Comparison of ENCODE assay signal across 8 cellular contexts in genomic region chr1:33429846-33430750, GRCh38. TPM values are rescaled to one million over a fixed set of nuclear protein-coding genes. Genes with fewer than 3 reads are reported as not detected.
DNase-seq lines count a peak whose midpoint lies in the region; ATAC-seq and TF ChIP-seq lines count a peak whose summit lies in the region.

No MANE protein-coding gene starts in this region.

- H3K9me3 ChIP-seq in sigmoid colon, result no peaks in the 10 kb centered on the region

- H3K27me3 ChIP-seq in sigmoid colon, result no peaks in the 10 kb centered on the region

- 3 to 7% methylated on average over 66 of the region's 66 CpGs for WGBS in sigmoid colon, 2 donors

- H3K4me3 Mint-ChIP-seq in activated naive CD8-positive, alpha-beta T cell treated with anti-CD3 and anti-CD28 coated beads for 36 hours, result no peak overlapping the region

- H3K36me3 ChIP-seq in sigmoid colon, result no peaks in the 10 kb centered on the region

- TF ChIP-seq CTCF in sigmoid colon (IDR thresholded peaks at IDR 0.05), result peak in 1 of 4 experiments; percentile 20

- peak; percentile 6 for ATAC-seq in HG03521 (IDR thresholded peaks at IDR 0.05; ENCODE audit: unreplicated experiment)
- no peak for ATAC-seq in GM19397 (IDR thresholded peaks at IDR 0.05; ENCODE audit: unreplicated experiment)

- no peaks in the 10 kb centered on the region for H3K36me3 Mint-ChIP-seq in activated naive CD8-positive, alpha-beta T cell treated with anti-CD3 and anti-CD28 coated beads for 36 hours

- H3K27ac Mint-ChIP-seq in activated naive CD8-positive, alpha-beta T cell treated with anti-CD3 and anti-CD28 coated beads for 36 hours, result no peak overlapping the region

- peak overlapping the region; percentile 71 to 87 (median 87) for H3K27ac ChIP-seq in sigmoid colon

- peaks cover 4% of the 10 kb centered on the region for H3K27me3 Mint-ChIP-seq in activated naive CD8-positive, alpha-beta T cell treated with anti-CD3 and anti-CD28 coated beads for 36 hours

- H3K4me1 ChIP-seq in sigmoid colon, result peaks cover 0 to 55% (median 47%) of the 10 kb centered on the region in 4 donors

- intact Hi-C loops in sigmoid colon (cut with DNase I), result loop anchor here (5.0 kb wide), 2 partner anchors 38 to 42 kb away; partner anchors contain the start of gene ZSCAN20

- no peaks in the 10 kb centered on the region for H3K9me3 Mint-ChIP-seq in activated naive CD8-positive, alpha-beta T cell treated with anti-CD3 and anti-CD28 coated beads for 36 hours

- H3K4me1 Mint-ChIP-seq in activated naive CD8-positive, alpha-beta T cell treated with anti-CD3 and anti-CD28 coated beads for 36 hours, result peaks cover 8% of the 10 kb centered on the region

- DNase-seq in DMS79 treated with DMSO at 0.1 percent for 48 hours (lab: John Stamatoyannopoulos, UW) (peak; percentile 49), DMS79 (lab: John Stamatoyannopoulos, UW) (no peak), hypothalamus (lab: John Stamatoyannopoulos, UW) (peak in 27 of 51 donors; percentile 15 to 76 (median 49)), sigmoid colon (peak; percentile 82), T-helper 9 cell (no peak)
- DNase-seq in activated naive CD8-positive, alpha-beta T cell treated with anti-CD3 and anti-CD28 coated beads for 36 hours, result peak; percentile 17

- no peak for TF ChIP-seq EP300 in sigmoid colon (IDR thresholded peaks at IDR 0.05)

- H3K4me3 ChIP-seq in sigmoid colon, result peak overlapping the region; percentile 48 to 94 (median 84)

- no peak for TF ChIP-seq POLR2A in sigmoid colon (IDR thresholded peaks at IDR 0.05)

RNA-seq across cellular contexts. Expression of gene PHC2, which starts 0.8 kb away (rescaled TPM):
- total RNA-seq in activated naive CD8-positive, alpha-beta T cell treated with anti-CD3 and anti-CD28 coated beads for 36 hours, result 10 to 100 TPM; 26.9 to 28.7 TPM
- 100 to 1,000 TPM in 3 of 4 donors, 10 to 100 TPM in 1; 96.3 to 199 (median 124) TPM for total RNA-seq in sigmoid colon
- polyA plus RNA-seq in sigmoid colon, result 10 to 100 TPM; 56.2 to 96.3 (median 76.3) TPM

RNA-seq across cellular contexts. Expression of gene ZSCAN20, which starts 42.3 kb away (rescaled TPM):
- total RNA-seq in activated naive CD8-positive, alpha-beta T cell treated with anti-CD3 and anti-CD28 coated beads for 36 hours, result 1 to 10 TPM; 3.0 TPM
- 1 to 10 TPM; 5.8 to 8.2 (median 6.8) TPM for total RNA-seq in sigmoid colon
- polyA plus RNA-seq in sigmoid colon, result 1 to 10 TPM in 2 of 3 donors, under 1 TPM in 1; 0.69 to 2.1 (median 1.8) TPM

Comparison
In these comparisons a context has a peak if more than half of its experiments do, and no peak if none do; other contexts are left out.
1. DNase-seq: peak in DMS79 treated with DMSO at 0.1 percent for 48 hours (single experiment), activated naive CD8-positive, alpha-beta T cell treated with anti-CD3 and anti-CD28 coated beads for 36 hours (single experiment), hypothalamus (27 of 51) and sigmoid colon (single experiment); none in DMS79 (single experiment) and T-helper 9 cell (single experiment).